1 cellular context compared by ENCODE assay signal in genomic region chr2:235055891-235056516, GRCh38.
TF ChIP-seq lines count a peak whose summit lies in the region.

No MANE protein-coding gene starts in this region.

TF ChIP-seq in GM23338, 12 proteins besides CTCF, POLR2A, EP300 and RAD21 (continued from another document):
- no peak for TF ChIP-seq ZNF462 (CRISPR knock-in tag; IDR thresholded peaks at IDR 0.05)
- TF ChIP-seq NANOG (IDR thresholded peaks at IDR 0.05; ENCODE audit: borderline replicate concordance) = no peak
